ENCODE assay signal across 20 cellular contexts in genomic region chr2:52955079-52955478, GRCh38.
DNase-seq lines count a peak whose midpoint lies in the region; ATAC-seq, FAIRE-seq and TF ChIP-seq lines count a peak whose summit lies in the region.
"Had no signal": no experiment of that assay in that cellular context is flagged by ENCODE, and none has a peak within 500 bp of the region (broad histone marks: within the 10 kb centered on the region; RNA-seq: fewer than 3 reads in every experiment).

No MANE protein-coding gene starts in this region.

- H3K4me1 Mint-ChIP-seq in GM23338 (peaks cover 8% of the 10 kb centered on the region), CD14-positive monocyte (no peaks in the 10 kb centered on the region)

- H3K36me3 Mint-ChIP-seq in GM23338 (ENCODE audit: low read depth) (peaks cover 9% of the 10 kb centered on the region; the same call in 2 of the 3 replicates), CD14-positive monocyte (no peaks in the 10 kb centered on the region)
- H3K36me3 Mint-ChIP-seq: CD8-positive, alpha-beta T cell had no signal

- no peak overlapping the region for H2BK120ac ChIP-seq in H1 (replicated peaks; ENCODE audit: low read depth, low read length)

- no peaks in the 10 kb centered on the region for H3K27me3 Mint-ChIP-seq in GM23338 (ENCODE audit: insufficient read depth, low read depth, poor library complexity)
- H3K27me3 Mint-ChIP-seq in CD14-positive monocyte (ENCODE audit: low read depth in 3 of 3): no peaks in the 10 kb centered on the region

- H3K4me1 ChIP-seq in GM23338 (ENCODE audit: insufficient read depth) (no peaks in the 10 kb centered on the region), PC-9 (replicated peaks; ENCODE audit: insufficient read depth) (no peaks in the 10 kb centered on the region), H1 (replicated peaks in 1 of 4; ENCODE audit: control insufficient read depth in 3 of 4, insufficient read depth in 4 of 4, low read length in 3 of 4) (no peaks in the 10 kb centered on the region)
- H3K4me1 ChIP-seq: BE2C, HAP-1 had no signal

- H3K23ac ChIP-seq in H1 (ENCODE audit: insufficient read length): no peak overlapping the region

- no peak for TF ChIP-seq POLR2A in H1 (IDR thresholded peaks at IDR 0.05; ENCODE audit: control extremely low read depth in 1 of 2, low read depth in 2 of 2, low read length in 2 of 2)

- no peak overlapping the region for H2BK20ac ChIP-seq in H1 (ENCODE audit: low read length)

- no peak overlapping the region for H4K8ac ChIP-seq in H1 (ENCODE audit: extremely low read depth, insufficient read depth, low read length)

- H3K9me3 Mint-ChIP-seq in GM23338 (peaks cover 8% of the 10 kb centered on the region; the same call in 2 of the 3 replicates), CD14-positive monocyte (peaks cover 0 to 6% (median 3%) of the 10 kb centered on the region in 7 donors)

- H3K9ac ChIP-seq in H1 (replicated peaks in 1 of 4; ENCODE audit: extremely low read depth in 1 of 4, low read depth in 3 of 4, low read length in 3 of 4): no peak overlapping the region

- no peak overlapping the region for H3K4me3 ChIP-seq in GM23338
- H3K4me3 ChIP-seq in PC-9: no peak overlapping the region
- H3K4me3 ChIP-seq in H1 (ENCODE audit: extremely low read depth in 1 of 4, insufficient read depth in 2 of 4, low read depth in 3 of 4, low read length in 4 of 4): no peak overlapping the region
- H3K4me3 ChIP-seq: HAP-1 had no signal

- H3K4me3 Mint-ChIP-seq in GM23338 (no peak overlapping the region), CD14-positive monocyte (no peak overlapping the region)
- H3K4me3 Mint-ChIP-seq: CD8-positive, alpha-beta T cell had no signal

- no peak overlapping the region for H2BK12ac ChIP-seq in H1 (ENCODE audit: low read depth, low read length)

- H3K27ac Mint-ChIP-seq in GM23338 (no peak overlapping the region), CD14-positive monocyte (no peak overlapping the region)
- H3K27ac Mint-ChIP-seq: CD8-positive, alpha-beta T cell had no signal

- H2BK15ac ChIP-seq in H1 (ENCODE audit: low read length): no peak overlapping the region

- H3K4me2 ChIP-seq in GM23338 (no peak overlapping the region), PC-9 (no peak overlapping the region), H1 (ENCODE audit: insufficient read depth in 1 of 2, low read depth in 2 of 2, low read length in 2 of 2) (no peak overlapping the region)

- no peaks in the 10 kb centered on the region for H3K36me3 ChIP-seq in GM23338 (ENCODE audit: insufficient read depth)
- H3K36me3 ChIP-seq in PC-9 (ENCODE audit: low read depth): no peaks in the 10 kb centered on the region
- H3K36me3 ChIP-seq in H1 (ENCODE audit: control insufficient read depth in 2 of 4, insufficient read depth in 4 of 4, low read length in 3 of 4): no peaks in the 10 kb centered on the region
- H3K36me3 ChIP-seq: BE2C, HAP-1 had no signal

- WGBS in H1 (ENCODE audit: extremely low coverage in 1 of 2, insufficient coverage in 1 of 2, insufficient read length in 1 of 2, insufficient replicate concordance in 2 of 2, low coverage in 1 of 2, low lambda C conversion rate in 2 of 2, missing lambda C conversion rate in 1 of 2), 2 experiments: 96% methylated on average over 5 of the region's 5 CpGs; no CpG with 5 or more reads in 1 of the 2 experiments

- FAIRE-seq in H1 (lab: Jason Lieb, UNC): no peak
- FAIRE-seq: A204.1, D721Med had no signal

- peaks cover 7% of the 10 kb centered on the region; the same call in 1 of the 2 replicates for H3K9me2 ChIP-seq in GM23338 (ENCODE audit: insufficient read depth)
- H3K9me2 ChIP-seq in PC-9 (ENCODE audit: insufficient read depth): no peaks in the 10 kb centered on the region

- H3K79me2 ChIP-seq in GM23338 (replicated peaks; ENCODE audit: insufficient read depth) (no peaks in the 10 kb centered on the region), PC-9 (ENCODE audit: low read depth) (no peaks in the 10 kb centered on the region), H1 (ENCODE audit: control insufficient read depth in 1 of 2, insufficient read depth in 2 of 2, low read length in 2 of 2) (no peaks in the 10 kb centered on the region)

- H3K56ac ChIP-seq in H1 (replicated peaks; ENCODE audit: insufficient read length, low read depth, low read length): no peak overlapping the region

- no peak overlapping the region for H4K5ac ChIP-seq in H1 (ENCODE audit: insufficient read length, low read depth, low read length)

- no peak overlapping the region for H3K27ac ChIP-seq in GM23338 (ENCODE audit: low read depth)
- no peak overlapping the region for H3K27ac ChIP-seq in PC-9
- H3K27ac ChIP-seq in H1 (ENCODE audit: low read depth, low read length): no peak overlapping the region
- H3K27ac ChIP-seq: C4-2B, HL-60 had no signal

- no peak for TF ChIP-seq EP300 in H1 (IDR thresholded peaks at IDR 0.05; ENCODE audit: borderline replicate concordance in 1 of 2, low read depth in 2 of 2, low read length in 2 of 2)

- no peak overlapping the region for H2BK5ac ChIP-seq in H1 (ENCODE audit: low read depth, low read length)

- no peaks in the 10 kb centered on the region for H3K79me1 ChIP-seq in H1 (ENCODE audit: low read depth, low read length)

- H3K4ac ChIP-seq in H1 (replicated peaks; ENCODE audit: insufficient read length, low read depth, low read length): no peak overlapping the region

- H3K27me3 ChIP-seq in GM23338 (ENCODE audit: insufficient read depth) (no peaks in the 10 kb centered on the region), PC-9 (ENCODE audit: insufficient read depth, low read depth) (no peaks in the 10 kb centered on the region), H1 (replicated peaks in 1 of 4; ENCODE audit: control insufficient read depth in 3 of 4, extremely low read depth in 1 of 4, insufficient read depth in 3 of 4, low read length in 3 of 4) (no peaks in the 10 kb centered on the region)
- H3K27me3 ChIP-seq: BE2C had no signal

- H3K14ac ChIP-seq in H1 (ENCODE audit: insufficient read length): no peak overlapping the region

- TF ChIP-seq CTCF in GM23338 (conservative IDR thresholded peaks at IDR 0.05; ENCODE audit: low read depth in 2 of 2) (no peak), PC-9 (conservative IDR thresholded peaks at IDR 0.05) (no peak), H1 (IDR thresholded peaks at IDR 0.05; ENCODE audit: control extremely low read depth in 1 of 3, insufficient read depth in 1 of 3, low read depth in 1 of 3, low read length in 3 of 3) (no peak), CD14-positive monocyte (IDR thresholded peaks at IDR 0.05) (no peak), GM10266 (IDR thresholded peaks at IDR 0.05; ENCODE audit: control insufficient read depth, insufficient read depth, low read depth, missing control alignments) (no peak)

- H3K18ac ChIP-seq in H1 (ENCODE audit: extremely low read depth, low read length): no peak overlapping the region

- DNase-seq in A172 (ENCODE audit: low spot score): peak; percentile 24
- no peak for DNase-seq in GM23338 (ENCODE audit: low spot score)
- no peak for DNase-seq in PC-9
- no peak for DNase-seq in H1 (ENCODE audit: low read depth in 1 of 2, low spot score in 2 of 2)
- DNase-seq in GM19240 (ENCODE audit: insufficient read length, low spot score): no peak
- DNase-seq in CD14-positive monocyte (ENCODE audit: low spot score): no peak
- no peak for DNase-seq in GM10266 (ENCODE audit: extremely low spot score)
- no peak for DNase-seq in HK-2 (ENCODE audit: unreplicated experiment)
- DNase-seq: BE2C; CD8-positive, alpha-beta T cell; COR-L47; DND-41; GDM1; GOT3; KBM-7 had no signal

- H3K9me3 ChIP-seq in PC-9 (ENCODE audit: insufficient read depth, low read depth): peaks cover 5% of the 10 kb centered on the region; the same call in 1 of the 2 replicates
- H3K9me3 ChIP-seq in H1 (ENCODE audit: insufficient read depth in 2 of 2, low read depth in 1 of 2, low read length in 1 of 2): no peaks in the 10 kb centered on the region
- H3K9me3 ChIP-seq: BE2C, HAP-1 had no signal

- POLR2A ChIA-PET in PC-9 (lab: Charles Lee; ENCODE audit: unreplicated experiment): no interaction called here
- POLR2A ChIA-PET in H1 (lab: Charles Lee; ENCODE audit: partially characterized antibody): no interaction called here

- H3F3A ChIP-seq in GM23338 (replicated peaks; ENCODE audit: low read depth) (no peaks in the 10 kb centered on the region), PC-9 (ENCODE audit: insufficient read depth, low read depth) (no peaks in the 10 kb centered on the region)

- BruUV-seq in PC-9 (replicated peaks; lab: Mats Ljungman, UMichigan): no TSS peak

- TF ChIP-seq RAD21 in H1 (IDR thresholded peaks at IDR 0.05 in 1 of 2, conservative IDR thresholded peaks at IDR 0.05 in 1 of 2; ENCODE audit: low read depth in 2 of 2, low read length in 2 of 2): no peak

- H2AFZ ChIP-seq in GM23338 (no peak overlapping the region), PC-9 (0 out of 2 replicates have a peak overlapping the region, but pooled peaks have one; percentile 18), H1 (ENCODE audit: low read length) (no peak overlapping the region)

- H2AK5ac ChIP-seq in H1 (ENCODE audit: low read depth, low read length): no peak overlapping the region

- CTCF ChIA-PET in PC-9 (lab: Charles Lee): no interaction called here
- CTCF ChIA-PET in H1 (lab: Charles Lee; ENCODE audit: partially characterized antibody): interaction anchor here (0.7 to 1.7 kb wide), 2 partner anchors 325 to 561 kb away, joined by 3 read pairs; no protein-coding TSS in a partner anchor

- no peaks in the 10 kb centered on the region for H3K23me2 ChIP-seq in H1 (ENCODE audit: low read depth, low read length)

- H4K91ac ChIP-seq in H1 (replicated peaks; ENCODE audit: insufficient read length, low read length): no peak overlapping the region

- intact Hi-C loops in PC-9 (cut with micrococcal nuclease; ENCODE audit: unreplicated experiment) (loop anchor here (5.0 kb wide), 1 partner anchor 348 kb away; no protein-coding TSS in a partner anchor), CD14-positive monocyte (cut with micrococcal nuclease) (no loop called here)

- ATAC-seq in GM23338: no peak
- ATAC-seq: CD8-positive, alpha-beta T cell had no signal

- no peaks in the 10 kb centered on the region for H4K20me1 ChIP-seq in GM23338 (replicated peaks; ENCODE audit: insufficient read depth)
- no peaks in the 10 kb centered on the region for H4K20me1 ChIP-seq in PC-9 (ENCODE audit: insufficient read depth)
- no peaks in the 10 kb centered on the region for H4K20me1 ChIP-seq in H1 (replicated peaks in 1 of 2; ENCODE audit: control insufficient read depth in 1 of 2, insufficient read depth in 2 of 2, low read length in 2 of 2)

TF ChIP-seq in H1, 55 proteins besides CTCF, POLR2A, EP300 and RAD21:
- 0 out of 2 replicates have a peak, but pooled peaks have one; percentile 38 for TF ChIP-seq YY1 (IDR thresholded peaks at IDR 0.05; ENCODE audit: low read depth, low read length)
- no peak for TF ChIP-seq RFX5 (IDR thresholded peaks at IDR 0.05; ENCODE audit: borderline replicate concordance, low read depth, low read length)
